Comparison of ENCODE assay signal across 1 cellular context in the genomic region with DNA sequence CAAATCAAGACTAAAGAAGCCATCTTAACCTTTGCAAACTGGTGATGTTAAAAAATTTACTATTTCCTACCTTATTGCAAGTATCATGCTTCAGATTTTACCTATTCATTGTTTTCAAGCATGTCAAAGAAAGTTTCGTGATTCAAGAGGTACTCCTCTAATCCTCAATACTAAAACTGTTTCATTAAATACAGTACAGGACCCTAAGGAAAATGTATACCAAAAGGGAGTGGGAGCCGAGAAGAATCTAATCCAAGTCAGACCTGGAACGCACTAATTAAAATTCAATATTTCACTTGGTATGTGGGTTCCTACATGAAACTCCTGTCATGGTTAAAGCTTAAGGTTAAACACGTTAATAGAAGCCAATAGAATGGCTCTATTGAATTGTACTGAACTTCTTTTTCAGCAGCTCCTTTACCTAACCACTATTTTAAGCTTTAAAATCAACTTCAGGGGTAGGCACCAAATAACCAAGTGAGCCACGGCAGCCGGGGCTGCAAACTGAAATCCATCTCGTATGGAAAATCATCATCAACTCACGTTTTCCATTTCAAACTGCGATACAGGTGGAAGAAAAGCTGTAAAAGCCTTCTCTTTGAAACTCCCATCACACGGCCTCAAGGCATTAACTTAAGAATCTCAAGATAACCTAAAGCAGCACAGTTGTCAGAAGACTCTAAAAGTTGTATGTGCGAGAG.
TF ChIP-seq lines count a peak whose summit lies in the region.

No MANE protein-coding gene starts in this region.

TF ChIP-seq in liver, 16 proteins besides CTCF, POLR2A, EP300 and RAD21 (continued from another document):
- TF ChIP-seq, protein P1, sequence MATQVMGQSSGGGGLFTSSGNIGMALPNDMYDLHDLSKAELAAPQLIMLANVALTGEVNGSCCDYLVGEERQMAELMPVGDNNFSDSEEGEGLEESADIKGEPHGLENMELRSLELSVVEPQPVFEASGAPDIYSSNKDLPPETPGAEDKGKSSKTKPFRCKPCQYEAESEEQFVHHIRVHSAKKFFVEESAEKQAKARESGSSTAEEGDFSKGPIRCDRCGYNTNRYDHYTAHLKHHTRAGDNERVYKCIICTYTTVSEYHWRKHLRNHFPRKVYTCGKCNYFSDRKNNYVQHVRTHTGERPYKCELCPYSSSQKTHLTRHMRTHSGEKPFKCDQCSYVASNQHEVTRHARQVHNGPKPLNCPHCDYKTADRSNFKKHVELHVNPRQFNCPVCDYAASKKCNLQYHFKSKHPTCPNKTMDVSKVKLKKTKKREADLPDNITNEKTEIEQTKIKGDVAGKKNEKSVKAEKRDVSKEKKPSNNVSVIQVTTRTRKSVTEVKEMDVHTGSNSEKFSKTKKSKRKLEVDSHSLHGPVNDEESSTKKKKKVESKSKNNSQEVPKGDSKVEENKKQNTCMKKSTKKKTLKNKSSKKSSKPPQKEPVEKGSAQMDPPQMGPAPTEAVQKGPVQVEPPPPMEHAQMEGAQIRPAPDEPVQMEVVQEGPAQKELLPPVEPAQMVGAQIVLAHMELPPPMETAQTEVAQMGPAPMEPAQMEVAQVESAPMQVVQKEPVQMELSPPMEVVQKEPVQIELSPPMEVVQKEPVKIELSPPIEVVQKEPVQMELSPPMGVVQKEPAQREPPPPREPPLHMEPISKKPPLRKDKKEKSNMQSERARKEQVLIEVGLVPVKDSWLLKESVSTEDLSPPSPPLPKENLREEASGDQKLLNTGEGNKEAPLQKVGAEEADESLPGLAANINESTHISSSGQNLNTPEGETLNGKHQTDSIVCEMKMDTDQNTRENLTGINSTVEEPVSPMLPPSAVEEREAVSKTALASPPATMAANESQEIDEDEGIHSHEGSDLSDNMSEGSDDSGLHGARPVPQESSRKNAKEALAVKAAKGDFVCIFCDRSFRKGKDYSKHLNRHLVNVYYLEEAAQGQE (IDR thresholded peaks at IDR 0.05): no peak
- no peak for TF ChIP-seq EGR1 (IDR thresholded peaks at IDR 0.05; ENCODE audit: low read depth in 2 of 2)
- no peak for TF ChIP-seq HNF4A (conservative IDR thresholded peaks at IDR 0.05)
